ENCODE assay signal across 15 cellular contexts in genomic region chr19:33715462-33715861, GRCh38.
DNase-seq lines count a peak whose midpoint lies in the region; ATAC-seq and TF ChIP-seq lines count a peak whose summit lies in the region.
"Had no signal": no experiment of that assay in that cellular context is flagged by ENCODE, and none has a peak within 500 bp of the region (broad histone marks: within the 10 kb centered on the region; RNA-seq: fewer than 3 reads in every experiment).

No MANE protein-coding gene starts in this region.

- H3K27me3 ChIP-seq in sigmoid colon (peaks cover 0 to 4% (median 0%) of the 10 kb centered on the region in 3 donors), gastroesophageal sphincter (peaks cover 39% of the 10 kb centered on the region)

- H3K27ac ChIP-seq in HEK293 (ENCODE audit: extremely low read depth, low read depth, low read length) (no peak overlapping the region), sigmoid colon (no peak overlapping the region), substantia nigra (ENCODE audit: low read depth, low read length, poor library complexity, severe bottlenecking) (no peak overlapping the region), gastroesophageal sphincter (no peak overlapping the region)

- no peaks in the 10 kb centered on the region for H3K36me3 ChIP-seq in HEK293 (ENCODE audit: control insufficient read depth in 2 of 2, insufficient read depth in 1 of 2, low read length in 2 of 2)
- H3K36me3 ChIP-seq in sigmoid colon, result no peaks in the 10 kb centered on the region
- no peaks in the 10 kb centered on the region for H3K36me3 ChIP-seq in gastroesophageal sphincter
- H3K36me3 ChIP-seq: HAP-1 had no signal

- intact Hi-C loops in sigmoid colon (cut with DNase I), result no loop called here

- H3K9me3 ChIP-seq in HEK293 (ENCODE audit: control insufficient read depth, insufficient read depth, low read depth, low read length), result no peaks in the 10 kb centered on the region
- H3K9me3 ChIP-seq in sigmoid colon, result no peaks in the 10 kb centered on the region
- H3K9me3 ChIP-seq in gastroesophageal sphincter, result peaks cover 0 to 30% (median 0%) of the 10 kb centered on the region in 3 donors
- H3K9me3 ChIP-seq: HAP-1 had no signal

- no peak overlapping the region for H3K4me3 ChIP-seq in HEK293 (ENCODE audit: low read depth, low read length)
- no peak overlapping the region for H3K4me3 ChIP-seq in sigmoid colon
- no peak overlapping the region for H3K4me3 ChIP-seq in gastroesophageal sphincter
- H3K4me3 ChIP-seq: HAP-1 had no signal

- no peak for ATAC-seq in gastroesophageal sphincter
- no peak for ATAC-seq in HG02981 (IDR thresholded peaks at IDR 0.05; ENCODE audit: unreplicated experiment)

- TF ChIP-seq EP300 in sigmoid colon (IDR thresholded peaks at IDR 0.05) (no peak), gastroesophageal sphincter (IDR thresholded peaks at IDR 0.05) (no peak)

- CTCF ChIA-PET in HEK293 (lab: Yijun Ruan, JAX), result interaction anchor here (0.8 to 1.5 kb wide), 5 partner anchors 9 to 284 kb away, joined by 3 to 6 read pairs (median 4); no protein-coding TSS in a partner anchor

- DNase-seq in ELF-1 (ENCODE audit: low read depth, low spot score) (peak; percentile 6), iPS-NIHi11 (ENCODE audit: low spot score) (peak; percentile 3), sigmoid colon (peak; percentile 39), substantia nigra (lab: John Stamatoyannopoulos, UW) (no peak)
- DNase-seq: Calu3; CD4-positive, alpha-beta T cell; DMS 273 treated with DMSO at 0.1 percent for 48 hours; DMS79; GDM1; HFFc6; IMR-90 had no signal

- no peaks in the 10 kb centered on the region for H3K4me1 ChIP-seq in HEK293 (ENCODE audit: control insufficient read depth, insufficient read depth, low read length)
- H3K4me1 ChIP-seq in sigmoid colon, result no peaks in the 10 kb centered on the region
- no peaks in the 10 kb centered on the region for H3K4me1 ChIP-seq in gastroesophageal sphincter
- H3K4me1 ChIP-seq: HAP-1 had no signal

- TF ChIP-seq POLR2A in sigmoid colon (IDR thresholded peaks at IDR 0.05) (no peak), gastroesophageal sphincter (IDR thresholded peaks at IDR 0.05) (no peak)

- TF ChIP-seq CTCF in HEK293 (tag by site-specific recombination; IDR thresholded peaks at IDR 0.05) (no peak), sigmoid colon (IDR thresholded peaks at IDR 0.05) (no peak), gastroesophageal sphincter (IDR thresholded peaks at IDR 0.05) (no peak)

- POLR2A ChIA-PET in HEK293 (lab: Yijun Ruan, JAX), result no interaction called here

- WGBS in sigmoid colon, 2 donors, result 78 to 84% methylated on average over 1 of the region's 1 CpG
- 100% methylated on average over 1 of the region's 1 CpG; no CpG with 5 or more reads in 1 of the 2 donors for WGBS in gastroesophageal sphincter (ENCODE audit: low coverage in 1 of 2), 2 donors

TF ChIP-seq in HEK293, 187 proteins besides CTCF, POLR2A, EP300 and RAD21:
- no peak for TF ChIP-seq ZNF560 (tag by site-specific recombination; IDR thresholded peaks at IDR 0.05; ENCODE audit: borderline replicate concordance)
- peak; percentile 26; the same call in 1 of the 2 replicates for TF ChIP-seq SCRT2 (tag by site-specific recombination; IDR thresholded peaks at IDR 0.05)
- no peak for TF ChIP-seq ZNF561 (tag by site-specific recombination; IDR thresholded peaks at IDR 0.05; ENCODE audit: borderline replicate concordance)
- TF ChIP-seq ZIC2 (tag by site-specific recombination; IDR thresholded peaks at IDR 0.05), result peak; percentile 38; the same call in 1 of the 2 replicates
TF ChIP-seq in HEK293: peak in this region for 2.

Comparison
In these comparisons a context has a peak if more than half of its experiments do, and no peak if none do; other contexts are left out.
1. DNase-seq: peak in ELF-1 (single experiment), iPS-NIHi11 (single experiment) and sigmoid colon (single experiment); none in substantia nigra (0 of 49).